ENCODE assay signal across 15 cellular contexts in the genomic region with DNA sequence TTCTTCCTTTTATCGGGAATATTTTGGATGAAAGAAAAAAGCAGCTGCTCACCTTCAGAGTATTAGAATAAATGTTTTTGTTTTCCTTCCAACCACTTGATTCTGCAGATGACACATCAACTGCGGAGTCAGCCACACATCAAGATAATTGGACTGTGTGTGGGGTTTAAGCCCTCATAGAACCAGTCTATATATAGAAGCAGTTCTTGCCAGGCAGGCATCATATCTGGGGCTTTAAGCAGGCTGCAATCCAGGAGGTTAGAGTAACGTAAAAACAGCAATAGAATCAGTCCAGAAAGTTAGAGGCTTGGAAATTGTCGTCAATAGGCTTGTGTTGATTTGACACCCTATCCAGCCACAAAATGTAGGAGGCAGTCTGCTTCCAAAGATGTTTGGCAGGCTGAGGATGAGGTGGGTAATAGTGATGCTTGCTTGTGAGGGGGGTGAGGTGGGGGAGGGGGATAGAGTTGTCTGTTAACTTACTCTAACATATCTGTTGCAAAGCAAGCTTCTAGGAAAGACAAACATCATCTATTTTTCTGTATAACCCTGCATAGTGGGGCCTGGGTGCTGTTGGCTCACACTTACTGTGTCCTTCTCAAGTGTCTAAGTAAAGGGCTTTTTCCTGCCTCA.
DNase-seq lines count a peak whose midpoint lies in the region; ATAC-seq and TF ChIP-seq lines count a peak whose summit lies in the region.
"Had no signal": no experiment of that assay in that cellular context is flagged by ENCODE, and none has a peak within 500 bp of the region (broad histone marks: within the 10 kb centered on the region; RNA-seq: fewer than 3 reads in every experiment).

No MANE protein-coding gene starts in this region.

- H3K27me3 ChIP-seq in H9 (ENCODE audit: insufficient read depth, low read length) (no peaks in the 10 kb centered on the region), endodermal cell (ENCODE audit: control insufficient read depth, insufficient read depth, low read length, poor library complexity, severe bottlenecking) (no peaks in the 10 kb centered on the region), psoas muscle (ENCODE audit: insufficient read depth in 3 of 3, low read length in 2 of 3) (no peaks in the 10 kb centered on the region)
- H3K27me3 ChIP-seq: neural progenitor cell had no signal

- H4K20me1 ChIP-seq in H9 (ENCODE audit: control insufficient read depth, insufficient read depth, insufficient read length), result no peaks in the 10 kb centered on the region

- H3K4me1 ChIP-seq in H9 (ENCODE audit: insufficient read depth, low read length) (peaks cover 4% of the 10 kb centered on the region; the same call in 1 of the 2 replicates), endodermal cell (ENCODE audit: control insufficient read depth, insufficient read depth, low read length) (no peaks in the 10 kb centered on the region), psoas muscle (peaks cover 48% of the 10 kb centered on the region)

- H4K91ac ChIP-seq in H9 (ENCODE audit: insufficient read length, low read depth, low read length), result no peak overlapping the region

- no peak for DNase-seq in H9
- peak; percentile 95 for DNase-seq in NCI-H510A treated with DMSO at 0.1 percent for 48 hours (lab: John Stamatoyannopoulos, UW)
- DNase-seq in endodermal cell, result no peak
- DNase-seq in psoas muscle, result no peak
- no peak for DNase-seq in Ammon's horn (ENCODE audit: low spot score)
- DNase-seq in NCI-H524 (lab: John Stamatoyannopoulos, UW), result no peak
- DNase-seq in ureter (ENCODE audit: low spot score), result no peak
- DNase-seq in HK-2 (ENCODE audit: unreplicated experiment), result no peak
- DNase-seq: activated T-cell treated with anti-CD3 and anti-CD28 coated beads for 4 hours; effector CD8-positive, alpha-beta T cell; left colon; NCI-H187 treated with DMSO at 0.1 percent for 48 hours had no signal

- no peak overlapping the region for H4K5ac ChIP-seq in H9 (ENCODE audit: insufficient read length, low read depth, low read length)

- H2BK15ac ChIP-seq in H9 (ENCODE audit: low read depth, low read length), result no peak overlapping the region

- H3K79me2 ChIP-seq in H9 (ENCODE audit: insufficient read depth, low read length), result no peaks in the 10 kb centered on the region

- H3K27ac Mint-ChIP-seq in H9, result no peak overlapping the region
- peak overlapping the region; percentile 74 for H3K27ac Mint-ChIP-seq in endodermal cell
- H3K27ac Mint-ChIP-seq: neural progenitor cell had no signal

- ATAC-seq in psoas muscle, result peak; percentile 74 to 92 (median 89)
- ATAC-seq: activated CD4-positive, CD25-positive, alpha-beta regulatory T cell treated with anti-CD3 and anti-CD28 coated beads, Interleukin-2, amount 50 U/mL, for 24 hours; left colon had no signal

- no peak overlapping the region; a peak in 1 of 5 replicates for H3K4me3 Mint-ChIP-seq in H9
- no peak overlapping the region for H3K4me3 Mint-ChIP-seq in endodermal cell

- no peak overlapping the region for H2BK20ac ChIP-seq in H9 (ENCODE audit: low read depth, low read length, poor library complexity, severe bottlenecking)

- no peak overlapping the region for H3K4me2 ChIP-seq in H9 (ENCODE audit: insufficient read depth, insufficient read length, low read length)

- WGBS in H9 (ENCODE audit: extremely low coverage, insufficient read length, low lambda C conversion rate), result no CpG with 5 or more reads among the region's 4 CpGs
- 84 to 88% methylated on average over 2 to 3 of the region's 4 CpGs for WGBS in endodermal cell (ENCODE audit: insufficient coverage in 1 of 2, insufficient read length in 1 of 2), 2 experiments
- WGBS in psoas muscle, 3 donors, result 23 to 39% (median 25%) methylated on average over 4 of the region's 4 CpGs

- no peak overlapping the region for H3K4ac ChIP-seq in H9 (ENCODE audit: low read depth, low read length)

- no peak overlapping the region for H2BK12ac ChIP-seq in H9 (ENCODE audit: insufficient read length, low read depth, low read length)

- H3K36me3 Mint-ChIP-seq in H9 (ENCODE audit: insufficient read depth in 1 of 3, low read depth in 3 of 3) (peaks cover 0 to 19% (median 18%) of the 10 kb centered on the region in 3 experiments; a peak in 5 of 7 replicates), endodermal cell (ENCODE audit: low read depth) (peaks cover 31% of the 10 kb centered on the region)

- H2AFZ ChIP-seq in H9 (ENCODE audit: low read length), result no peak overlapping the region
- H2AFZ ChIP-seq: neural progenitor cell had no signal

- H3K4me3 ChIP-seq in endodermal cell (ENCODE audit: low read length) (no peak overlapping the region), psoas muscle (peak overlapping the region; percentile 16)
- H3K4me3 ChIP-seq: neural progenitor cell, thoracic aorta had no signal

- no peaks in the 10 kb centered on the region for H3K9me3 Mint-ChIP-seq in H9
- H3K9me3 Mint-ChIP-seq in endodermal cell, result no peaks in the 10 kb centered on the region
- H3K9me3 Mint-ChIP-seq: neural progenitor cell had no signal

- H3K14ac ChIP-seq in H9 (ENCODE audit: insufficient read depth, low read length), result no peak overlapping the region

- no peak overlapping the region for H3K9ac ChIP-seq in H9 (ENCODE audit: extremely low read depth, insufficient read length, low read length)
- no peak overlapping the region for H3K9ac ChIP-seq in endodermal cell (ENCODE audit: extremely low read depth, low read length, poor library complexity, severe bottlenecking)
- H3K9ac ChIP-seq: neural progenitor cell had no signal

- no peaks in the 10 kb centered on the region for H3K79me1 ChIP-seq in H9 (ENCODE audit: insufficient read depth, low read depth, low read length, poor library complexity, severe bottlenecking)

- peaks cover 33% of the 10 kb centered on the region for H3K36me3 ChIP-seq in endodermal cell (ENCODE audit: control insufficient read depth, insufficient read depth, low read length)
- H3K36me3 ChIP-seq in psoas muscle (ENCODE audit: insufficient read depth in 1 of 2, low read depth in 1 of 2), result peaks cover 0 to 7% of the 10 kb centered on the region in 2 donors
- H3K36me3 ChIP-seq: thoracic aorta had no signal

- intact Hi-C loops in psoas muscle (cut with DNase I), result loop anchor here (5.0 to 10.0 kb wide), 2 partner anchors 88 to 125 kb away; no protein-coding TSS in a partner anchor

- no peak overlapping the region for H3T11ph ChIP-seq in H9 (ENCODE audit: low read length)

- H3K23ac ChIP-seq in H9 (ENCODE audit: insufficient read length, low read depth, low read length), result no peak overlapping the region

- no peak for TF ChIP-seq CTCF in H9 (conservative IDR thresholded peaks at IDR 0.05)
- TF ChIP-seq CTCF in endodermal cell (conservative IDR thresholded peaks at IDR 0.05), result no peak
- TF ChIP-seq CTCF in psoas muscle (IDR thresholded peaks at IDR 0.05), result no peak

- H3K4me1 Mint-ChIP-seq in H9, result peaks cover 30 to 38% of the 10 kb centered on the region in 2 experiments
- peaks cover 36% of the 10 kb centered on the region for H3K4me1 Mint-ChIP-seq in endodermal cell

- H3K27ac ChIP-seq in H9 (ENCODE audit: insufficient read length, low read depth, low read length), result no peak overlapping the region
- no peak overlapping the region for H3K27ac ChIP-seq in endodermal cell (ENCODE audit: low read depth, low read length)
- H3K27ac ChIP-seq in psoas muscle, result peak overlapping the region; percentile 86
- H3K27ac ChIP-seq: neural progenitor cell, thoracic aorta had no signal

- H3K9me3 ChIP-seq in H9 (ENCODE audit: control insufficient read depth, low read depth, low read length) (no peaks in the 10 kb centered on the region), endodermal cell (ENCODE audit: control insufficient read depth, low read length) (no peaks in the 10 kb centered on the region), psoas muscle (no peaks in the 10 kb centered on the region)
- H3K9me3 ChIP-seq: thoracic aorta had no signal

- H3K56ac ChIP-seq in H9 (ENCODE audit: insufficient read length, low read depth, low read length), result no peak overlapping the region

- H3K27me3 Mint-ChIP-seq in H9 (ENCODE audit: low read depth) (no peaks in the 10 kb centered on the region), endodermal cell (ENCODE audit: insufficient read depth) (no peaks in the 10 kb centered on the region)

- H2BK120ac ChIP-seq in H9 (ENCODE audit: low read depth, low read length, poor library complexity, severe bottlenecking), result no peak overlapping the region

- no peaks in the 10 kb centered on the region for H3K23me2 ChIP-seq in H9 (ENCODE audit: insufficient read length, low read depth, low read length, poor library complexity, severe bottlenecking)

- H2BK5ac ChIP-seq in H9 (ENCODE audit: insufficient read length, low read length), result no peak overlapping the region

- peak overlapping the region; percentile 55 for H2AK5ac ChIP-seq in H9 (ENCODE audit: insufficient read length, low read length)

- H4K8ac ChIP-seq in H9 (replicated peaks; ENCODE audit: insufficient read length, low read depth, low read length), result no peak overlapping the region

- H3K18ac ChIP-seq in H9 (ENCODE audit: insufficient read length, low read depth, low read length), result no peak overlapping the region
